19 cellular contexts compared by ENCODE assay signal in genomic region chr2:174001107-174001506, GRCh38.
"Had no signal": no experiment of that assay in that cellular context is flagged by ENCODE, and none has a peak within 500 bp of the region (broad histone marks: within the 10 kb centered on the region; RNA-seq: fewer than 3 reads in every experiment).

No MANE protein-coding gene starts in this region.

- H3K27ac ChIP-seq: SJSA1, SK-N-MC had no signal

- H3K4me3 ChIP-seq: SJSA1, SK-N-MC had no signal

- H3K9me3 ChIP-seq: SJSA1 had no signal

- H3K27me3 ChIP-seq: SJSA1 had no signal

- DNase-seq: KBM-7, NCI-H1092, NCI-H1105 treated with DMSO at 0.1 percent for 48 hours, NCI-H1417 treated with DMSO at 0.1 percent for 48 hours, NCI-H146, NCI-H1694 treated with DMSO at 0.1 percent for 48 hours, NCI-H1930, NCI-H2081, NCI-H2107, NCI-H2227 treated with DMSO at 0.1 percent for 48 hours, NCI-H510A, NCI-H524 treated with DMSO at 0.1 percent for 48 hours, NCI-H69, NCI-H774, Right ventricle myocardium superior, RPMI8226, SIG-M5 had no signal

- H3K36me3 ChIP-seq: SJSA1 had no signal
